ENCODE assay signal across 29 cellular contexts in genomic region chr2:112688086-112688880, GRCh38. TPM values are rescaled to one million over a fixed set of nuclear protein-coding genes. Genes with fewer than 3 reads are reported as not detected.
DNase-seq lines count a peak whose midpoint lies in the region; ATAC-seq, FAIRE-seq and TF ChIP-seq lines count a peak whose summit lies in the region.
"Had no signal": no experiment of that assay in that cellular context is flagged by ENCODE, and none has a peak within 500 bp of the region (broad histone marks: within the 10 kb centered on the region; RNA-seq: fewer than 3 reads in every experiment).

No MANE protein-coding gene starts in this region.

- TF ChIP-seq POLR2A in H1 (IDR thresholded peaks at IDR 0.05; ENCODE audit: control extremely low read depth in 1 of 2, low read depth in 2 of 2, low read length in 2 of 2) (no peak), gastroesophageal sphincter (IDR thresholded peaks at IDR 0.05) (no peak)

- DNase-seq in GM23248, result peak; percentile 36
- no peak for DNase-seq in H1 (ENCODE audit: low read depth in 1 of 2, low spot score in 2 of 2)
- DNase-seq in trophoblast cell, result no peak
- DNase-seq in chondrocyte (ENCODE audit: low spot score), result no peak
- DNase-seq in GM19239 (ENCODE audit: insufficient read length, low spot score), result no peak
- no peak for DNase-seq in NK-92 (lab: John Stamatoyannopoulos, UW; ENCODE audit: unreplicated experiment)
- DNase-seq: activated CD4-positive, alpha-beta memory T cell treated with anti-CD3 and anti-CD28 coated beads, Interleukin-2, amount 10 ng/mL, durations not matched to agents 7 days and 5 days; activated CD4-positive, CD25-positive, alpha-beta regulatory T cell; activated T-cell treated with anti-CD3 and anti-CD28 coated beads, Interleukin-2, amount 50 U/mL, for 1 hour; amniotic stem cell; CD4-positive, CD25-positive, alpha-beta regulatory T cell; immature natural killer cell; left ventricle myocardium inferior; NCI-H1105; NCI-H2029 treated with DMSO at 0.1 percent for 48 hours; NCI-H510A; NK-92 treated with Interleukin-12 subunit alpha and Interleukin-12 subunit beta, amount 100 ng/mL, for 24 hours; RPMI8226; substantia nigra; T-helper 9 cell had no signal

- FAIRE-seq in H1 (lab: Jason Lieb, UNC) (no peak), GM19239 (lab: Jason Lieb, UNC) (no peak)
- FAIRE-seq: urothelium cell line had no signal

- no peaks in the 10 kb centered on the region for H3K23me2 ChIP-seq in H1 (ENCODE audit: low read depth, low read length)

- H2BK120ac ChIP-seq in H1 (replicated peaks; ENCODE audit: low read depth, low read length), result no peak overlapping the region
- no peak overlapping the region for H2BK120ac ChIP-seq in trophoblast cell (ENCODE audit: insufficient read depth, low read length, poor library complexity)

- H3F3A ChIP-seq in GM23248 (ENCODE audit: insufficient read depth), result peaks cover 13% of the 10 kb centered on the region

- H4K20me1 ChIP-seq in GM23248 (ENCODE audit: insufficient read depth) (no peaks in the 10 kb centered on the region), OCI-LY3 (ENCODE audit: insufficient read depth, low read length) (no peaks in the 10 kb centered on the region), H1 (replicated peaks in 1 of 2; ENCODE audit: control insufficient read depth in 1 of 2, insufficient read depth in 2 of 2, low read length in 2 of 2) (no peaks in the 10 kb centered on the region)

- no peak for TF ChIP-seq EP300 in H1 (IDR thresholded peaks at IDR 0.05; ENCODE audit: borderline replicate concordance in 1 of 2, low read depth in 2 of 2, low read length in 2 of 2)
- no peak for TF ChIP-seq EP300 in gastroesophageal sphincter (IDR thresholded peaks at IDR 0.05)

- no peak overlapping the region for H3K27ac ChIP-seq in GM23248
- H3K27ac ChIP-seq in OCI-LY3 (ENCODE audit: low read length), result peak overlapping the region; percentile 19; the same call in 1 of the 2 replicates
- no peak overlapping the region for H3K27ac ChIP-seq in H1 (ENCODE audit: low read depth, low read length)
- H3K27ac ChIP-seq in trophoblast cell (ENCODE audit: low read depth, low read length), result no peak overlapping the region
- H3K27ac ChIP-seq in gastroesophageal sphincter, result no peak overlapping the region
- H3K27ac ChIP-seq: breast epithelium, hepatocyte, left ventricle myocardium inferior had no signal

- H3K36me3 ChIP-seq in GM23248 (ENCODE audit: low read depth), result no peaks in the 10 kb centered on the region
- no peaks in the 10 kb centered on the region for H3K36me3 ChIP-seq in OCI-LY3 (replicated peaks; ENCODE audit: low read depth, low read length)
- no peaks in the 10 kb centered on the region for H3K36me3 ChIP-seq in H1 (ENCODE audit: control insufficient read depth in 2 of 4, insufficient read depth in 4 of 4, low read length in 3 of 4)
- no peaks in the 10 kb centered on the region for H3K36me3 ChIP-seq in trophoblast cell (ENCODE audit: control insufficient read depth in 1 of 2, insufficient read depth in 2 of 2, low read length in 2 of 2)
- H3K36me3 ChIP-seq in gastroesophageal sphincter, result no peaks in the 10 kb centered on the region
- H3K36me3 ChIP-seq: breast epithelium, HAP-1, left ventricle myocardium inferior had no signal

- no peak overlapping the region for H3K56ac ChIP-seq in H1 (replicated peaks; ENCODE audit: insufficient read length, low read depth, low read length)

- H3K9me3 ChIP-seq in GM23248 (ENCODE audit: low read depth), result no peaks in the 10 kb centered on the region
- H3K9me3 ChIP-seq in OCI-LY3 (ENCODE audit: insufficient read depth, low read length), result no peaks in the 10 kb centered on the region
- no peaks in the 10 kb centered on the region for H3K9me3 ChIP-seq in H1 (ENCODE audit: insufficient read depth in 2 of 2, low read depth in 1 of 2, low read length in 1 of 2)
- no peaks in the 10 kb centered on the region for H3K9me3 ChIP-seq in trophoblast cell (ENCODE audit: insufficient read depth, low read depth, low read length)
- H3K9me3 ChIP-seq in gastroesophageal sphincter, result no peaks in the 10 kb centered on the region
- H3K9me3 ChIP-seq: breast epithelium, HAP-1, left ventricle myocardium inferior had no signal

- H2AFZ ChIP-seq in GM23248 (no peak overlapping the region), OCI-LY3 (ENCODE audit: low read depth, low read length) (no peak overlapping the region), H1 (ENCODE audit: low read length) (no peak overlapping the region), trophoblast cell (ENCODE audit: insufficient read depth, low read length, poor library complexity) (no peak overlapping the region)
- H2AFZ ChIP-seq: hepatocyte had no signal

- H3K27me3 Mint-ChIP-seq in chondrocyte (ENCODE audit: low read depth), result no peaks in the 10 kb centered on the region
- H3K27me3 Mint-ChIP-seq: activated CD4-positive, alpha-beta memory T cell treated with anti-CD3 and anti-CD28 coated beads, Interleukin-2, amount 10 ng/mL, durations not matched to agents 7 days and 5 days had no signal

- H4K5ac ChIP-seq in H1 (ENCODE audit: insufficient read length, low read depth, low read length), result no peak overlapping the region

- H4K8ac ChIP-seq in H1 (ENCODE audit: extremely low read depth, insufficient read depth, low read length) (no peak overlapping the region; the same call in 1 of the 2 replicates), trophoblast cell (ENCODE audit: low read depth, low read length) (peak overlapping the region; percentile 27)

- no peak overlapping the region for H3K4me3 Mint-ChIP-seq in chondrocyte (ENCODE audit: unreplicated experiment)
- H3K4me3 Mint-ChIP-seq: activated CD4-positive, alpha-beta memory T cell treated with anti-CD3 and anti-CD28 coated beads, Interleukin-2, amount 10 ng/mL, durations not matched to agents 7 days and 5 days; CD4-positive, CD25-positive, alpha-beta regulatory T cell; neural crest cell had no signal

- H4K91ac ChIP-seq in H1 (replicated peaks; ENCODE audit: insufficient read length, low read length) (peak overlapping the region; percentile 3), trophoblast cell (ENCODE audit: low read depth, low read length) (no peak overlapping the region)

- no peaks in the 10 kb centered on the region for H3K79me2 ChIP-seq in GM23248 (ENCODE audit: insufficient read depth)
- H3K79me2 ChIP-seq in OCI-LY3 (ENCODE audit: low read length), result no peaks in the 10 kb centered on the region
- H3K79me2 ChIP-seq in H1 (ENCODE audit: control insufficient read depth in 1 of 2, insufficient read depth in 2 of 2, low read length in 2 of 2), result no peaks in the 10 kb centered on the region
- no peaks in the 10 kb centered on the region for H3K79me2 ChIP-seq in trophoblast cell (ENCODE audit: control insufficient read depth, insufficient read depth, low read length, poor library complexity)
- H3K79me2 ChIP-seq: hepatocyte had no signal

- H3K9me3 Mint-ChIP-seq in chondrocyte (ENCODE audit: low read depth), result no peaks in the 10 kb centered on the region
- H3K9me3 Mint-ChIP-seq: activated CD4-positive, alpha-beta memory T cell treated with anti-CD3 and anti-CD28 coated beads, Interleukin-2, amount 10 ng/mL, durations not matched to agents 7 days and 5 days; CD4-positive, CD25-positive, alpha-beta regulatory T cell; immature natural killer cell; neural crest cell had no signal

- no peak overlapping the region for H2BK15ac ChIP-seq in H1 (ENCODE audit: low read length)

- no peak overlapping the region for H3K14ac ChIP-seq in H1 (ENCODE audit: insufficient read length)
- no peak overlapping the region for H3K14ac ChIP-seq in trophoblast cell (ENCODE audit: low read length)

- no peaks in the 10 kb centered on the region for H3K79me1 ChIP-seq in H1 (ENCODE audit: low read depth, low read length)
- H3K79me1 ChIP-seq in trophoblast cell (ENCODE audit: low read length), result peaks cover 3% of the 10 kb centered on the region

- POLR2A ChIA-PET in H1 (lab: Charles Lee; ENCODE audit: partially characterized antibody), result interaction anchor here (0.6 to 1.1 kb wide), 2 partner anchors 9 to 51 kb away, joined by 3 read pairs; no protein-coding TSS in a partner anchor

- H3K4me1 ChIP-seq in GM23248 (ENCODE audit: insufficient read depth) (peaks cover 22% of the 10 kb centered on the region), OCI-LY3 (ENCODE audit: low read length) (peaks cover 62% of the 10 kb centered on the region), H1 (replicated peaks in 1 of 4; ENCODE audit: control insufficient read depth in 3 of 4, insufficient read depth in 4 of 4, low read length in 3 of 4) (peaks cover 0 to 6% (median 3%) of the 10 kb centered on the region in 4 experiments; a peak in 4 of 7 replicates), trophoblast cell (ENCODE audit: control insufficient read depth in 1 of 2, insufficient read depth in 2 of 2, low read length in 2 of 2) (peaks cover 9 to 10% of the 10 kb centered on the region in 2 experiments), gastroesophageal sphincter (no peaks in the 10 kb centered on the region)
- H3K4me1 ChIP-seq: breast epithelium, HAP-1 had no signal

- H3K23ac ChIP-seq in H1 (ENCODE audit: insufficient read length), result no peak overlapping the region
- no peak overlapping the region for H3K23ac ChIP-seq in trophoblast cell (ENCODE audit: low read length)

- H2BK20ac ChIP-seq in H1 (ENCODE audit: low read length), result no peak overlapping the region

- TF ChIP-seq CTCF in OCI-LY3 (IDR thresholded peaks at IDR 0.05; ENCODE audit: low read depth, low read length) (no peak), H1 (IDR thresholded peaks at IDR 0.05; ENCODE audit: control extremely low read depth in 1 of 3, insufficient read depth in 1 of 3, low read depth in 1 of 3, low read length in 3 of 3) (no peak), chondrocyte (IDR thresholded peaks at IDR 0.05) (no peak), gastroesophageal sphincter (IDR thresholded peaks at IDR 0.05) (no peak)

- in situ Hi-C loops in GM23248 (cut with MboI), result no loop called here

- H3K4me3 ChIP-seq in GM23248 (no peak overlapping the region), OCI-LY3 (ENCODE audit: low read length) (no peak overlapping the region), H1 (ENCODE audit: extremely low read depth in 1 of 4, insufficient read depth in 2 of 4, low read depth in 3 of 4, low read length in 4 of 4) (no peak overlapping the region), trophoblast cell (ENCODE audit: low read depth, low read length) (no peak overlapping the region), gastroesophageal sphincter (no peak overlapping the region)
- H3K4me3 ChIP-seq: breast epithelium, HAP-1, hepatocyte, left ventricle myocardium inferior had no signal

- H3K9ac ChIP-seq in GM23248 (no peak overlapping the region), OCI-LY3 (ENCODE audit: low read length) (no peak overlapping the region), H1 (replicated peaks in 1 of 4; ENCODE audit: extremely low read depth in 1 of 4, low read depth in 3 of 4, low read length in 3 of 4) (no peak overlapping the region), trophoblast cell (ENCODE audit: low read length) (no peak overlapping the region)

- H3K36me3 Mint-ChIP-seq in chondrocyte (ENCODE audit: low read depth), result no peaks in the 10 kb centered on the region
- H3K36me3 Mint-ChIP-seq: CD4-positive, CD25-positive, alpha-beta regulatory T cell; immature natural killer cell had no signal

- 86 to 90% methylated on average over 14 of the region's 14 CpGs for WGBS in GM23248 (ENCODE audit: low coverage in 1 of 2, low lambda C conversion rate in 2 of 2, missing lambda C conversion rate in 2 of 2), 2 experiments
- WGBS in H1 (ENCODE audit: extremely low coverage in 1 of 2, insufficient coverage in 1 of 2, insufficient read length in 1 of 2, insufficient replicate concordance in 2 of 2, low coverage in 1 of 2, low lambda C conversion rate in 2 of 2, missing lambda C conversion rate in 1 of 2), 2 experiments, result 93% methylated on average over 14 of the region's 14 CpGs; no CpG with 5 or more reads in 1 of the 2 experiments
- WGBS in trophoblast cell (ENCODE audit: extremely low coverage, insufficient coverage, insufficient read length), result no CpG with 5 or more reads among the region's 14 CpGs
- 40 to 87% methylated on average over 1 to 7 of the region's 14 CpGs for WGBS in gastroesophageal sphincter (ENCODE audit: low coverage in 1 of 2), 2 donors

- no peak overlapping the region for H2AK5ac ChIP-seq in H1 (ENCODE audit: low read depth, low read length)
- H2AK5ac ChIP-seq in trophoblast cell (ENCODE audit: low read length), result no peak overlapping the region

- H3K4ac ChIP-seq in H1 (replicated peaks; ENCODE audit: insufficient read length, low read depth, low read length) (no peak overlapping the region), trophoblast cell (ENCODE audit: low read depth, low read length) (no peak overlapping the region)

- H3K4me2 ChIP-seq in GM23248 (ENCODE audit: unreplicated experiment) (no peak overlapping the region), OCI-LY3 (ENCODE audit: low read length) (no peak overlapping the region), H1 (ENCODE audit: insufficient read depth in 1 of 2, low read depth in 2 of 2, low read length in 2 of 2) (no peak overlapping the region), trophoblast cell (ENCODE audit: low read length) (no peak overlapping the region)
- H3K4me2 ChIP-seq: hepatocyte had no signal

- H2BK5ac ChIP-seq in H1 (ENCODE audit: low read depth, low read length) (no peak overlapping the region), trophoblast cell (ENCODE audit: low read depth, low read length, poor library complexity) (no peak overlapping the region)

- ATAC-seq in gastroesophageal sphincter, result no peak

- TF ChIP-seq RAD21 in H1 (IDR thresholded peaks at IDR 0.05 in 1 of 2, conservative IDR thresholded peaks at IDR 0.05 in 1 of 2; ENCODE audit: low read depth in 2 of 2, low read length in 2 of 2), result no peak

- H4K12ac ChIP-seq in trophoblast cell (ENCODE audit: low read depth, low read length), result no peak overlapping the region

- H2BK12ac ChIP-seq in H1 (ENCODE audit: low read depth, low read length), result no peak overlapping the region
- H2BK12ac ChIP-seq in trophoblast cell (ENCODE audit: low read length), result peak overlapping the region; percentile 45

- CTCF ChIA-PET in H1 (lab: Charles Lee; ENCODE audit: partially characterized antibody), result interaction anchor here (0.7 to 4.9 kb wide), 6 partner anchors 8 to 87 kb away, joined by 3 to 37 read pairs (median 4); no protein-coding TSS in a partner anchor

- H3K9me2 ChIP-seq in GM23248 (ENCODE audit: insufficient read depth), result no peaks in the 10 kb centered on the region

- no peak overlapping the region for H3K18ac ChIP-seq in H1 (ENCODE audit: extremely low read depth, low read length)
- H3K18ac ChIP-seq in trophoblast cell (ENCODE audit: low read length), result no peak overlapping the region

- no peak overlapping the region for H3K27ac Mint-ChIP-seq in chondrocyte (ENCODE audit: unreplicated experiment)
- H3K27ac Mint-ChIP-seq: activated CD4-positive, alpha-beta memory T cell treated with anti-CD3 and anti-CD28 coated beads, Interleukin-2, amount 10 ng/mL, durations not matched to agents 7 days and 5 days; CD4-positive, CD25-positive, alpha-beta regulatory T cell; progenitor cell of endocrine pancreas had no signal

- H3K27me3 ChIP-seq in GM23248 (replicated peaks; ENCODE audit: insufficient read depth) (no peaks in the 10 kb centered on the region), OCI-LY3 (ENCODE audit: low read depth, low read length) (no peaks in the 10 kb centered on the region), H1 (replicated peaks in 1 of 4; ENCODE audit: control insufficient read depth in 3 of 4, extremely low read depth in 1 of 4, insufficient read depth in 3 of 4, low read length in 3 of 4) (no peaks in the 10 kb centered on the region), trophoblast cell (ENCODE audit: insufficient read depth, low read length) (no peaks in the 10 kb centered on the region), gastroesophageal sphincter (no peaks in the 10 kb centered on the region)
- H3K27me3 ChIP-seq: breast epithelium, hepatocyte had no signal

- peaks cover 20% of the 10 kb centered on the region for H3K4me1 Mint-ChIP-seq in chondrocyte (ENCODE audit: low read depth)

RNA-seq across cellular contexts. Expression of gene NT5DC4, which starts 32.5 kb away (rescaled TPM):
- not detected in 2 replicates for total RNA-seq in GM23248 (2014; rRNA removed; shearing (Covaris generic))
- not detected in 2 replicates for polyA plus RNA-seq in GM23248 (2016; fragmentation: Nextera tagmentation; extraction: Ambion mirVana)
- total RNA-seq in H1 (2021; fragmentation: NEBNext Ultra II Directional; extraction: Animal tissue kit (Norgen Biotek cat#: 25700)), result not detected in 2 replicates
- not detected in 2 replicates for polyA plus RNA-seq in H1 (2011; rRNA removed)
- not detected for polyA plus RNA-seq in H1 (2011; cell fraction: cytosol; rRNA removed)
- not detected for polyA plus RNA-seq in H1 (2011; cell fraction: nucleus; rRNA removed)
- not detected in 4 replicates for polyA plus RNA-seq in H1 (2012, experiment 1 of 2)
- not detected for polyA plus RNA-seq in H1 (2012, experiment 2 of 2)
- not detected for polyA plus RNA-seq in H1 (2013, experiment 1 of 2)
- polyA plus RNA-seq in H1 (2013, experiment 2 of 2), result not detected
- polyA minus RNA-seq in H1 (2011; rRNA and poly(A)+ RNA removed), result not detected in 2 replicates
- polyA minus RNA-seq in H1 (2011; cell fraction: cytosol; rRNA and poly(A)+ RNA removed), result not detected
- not detected for polyA minus RNA-seq in H1 (2011; cell fraction: nucleus; rRNA and poly(A)+ RNA removed)
- polyA plus RNA-seq in trophoblast cell (2013), result not detected in 2 replicates
- total RNA-seq in chondrocyte, result not detected in 3 replicates
- total RNA-seq in gastroesophageal sphincter, result under 1 TPM in 1 of 4 donors, not detected in 3; 0.27 TPM
- total RNA-seq: activated CD4-positive, alpha-beta memory T cell treated with anti-CD3 and anti-CD28 coated beads, Interleukin-2, amount 10 ng/mL, durations not matched to agents 7 days and 5 days; breast epithelium; CD4-positive, CD25-positive, alpha-beta regulatory T cell; G401; left ventricle myocardium inferior; neural crest cell; progenitor cell of endocrine pancreas had no signal
- polyA plus RNA-seq: CD4-positive, CD25-positive, alpha-beta regulatory T cell had no signal

RNA-seq across cellular contexts. Expression of gene SLC20A1, which starts 42.5 kb away (rescaled TPM):
- total RNA-seq in GM23248 (2014; rRNA removed; shearing (Covaris generic)), result 135 and 153 TPM in 2 replicates
- polyA plus RNA-seq in GM23248 (2016; fragmentation: Nextera tagmentation; extraction: Ambion mirVana), result 191 and 193 TPM in 2 replicates
- total RNA-seq in H1 (2021; fragmentation: NEBNext Ultra II Directional; extraction: Animal tissue kit (Norgen Biotek cat#: 25700)), result 105 and 106 TPM in 2 replicates
- 32.6 and 42.6 TPM in 2 replicates for polyA plus RNA-seq in H1 (2011; rRNA removed)
- polyA plus RNA-seq in H1 (2011; cell fraction: cytosol; rRNA removed), result 40.1 TPM
- 33.4 TPM for polyA plus RNA-seq in H1 (2011; cell fraction: nucleus; rRNA removed)
- polyA plus RNA-seq in H1 (2012, experiment 1 of 2), result 57.6 to 70.4 TPM (median 63.4 TPM) in 4 replicates
- 13.6 TPM for polyA plus RNA-seq in H1 (2012, experiment 2 of 2)
- polyA plus RNA-seq in H1 (2013, experiment 1 of 2), result 106 TPM
- 112 TPM for polyA plus RNA-seq in H1 (2013, experiment 2 of 2)
- polyA minus RNA-seq in H1 (2011; rRNA and poly(A)+ RNA removed), result 76.1 and 92.2 TPM in 2 replicates
- polyA minus RNA-seq in H1 (2011; cell fraction: cytosol; rRNA and poly(A)+ RNA removed), result 36.8 TPM
- 69.1 TPM for polyA minus RNA-seq in H1 (2011; cell fraction: nucleus; rRNA and poly(A)+ RNA removed)
- 25.1 and 26.0 TPM in 2 replicates for polyA plus RNA-seq in trophoblast cell (2013)
- total RNA-seq in chondrocyte, result 62.2 to 94.5 TPM (median 63.0 TPM) in 3 replicates
- 10 to 100 TPM in 3 of 4 donors, 1 to 10 TPM in 1; 9.5 to 25.4 (median 20.5) TPM for total RNA-seq in gastroesophageal sphincter
